17 cellular contexts compared by ENCODE assay signal in the genomic region with DNA sequence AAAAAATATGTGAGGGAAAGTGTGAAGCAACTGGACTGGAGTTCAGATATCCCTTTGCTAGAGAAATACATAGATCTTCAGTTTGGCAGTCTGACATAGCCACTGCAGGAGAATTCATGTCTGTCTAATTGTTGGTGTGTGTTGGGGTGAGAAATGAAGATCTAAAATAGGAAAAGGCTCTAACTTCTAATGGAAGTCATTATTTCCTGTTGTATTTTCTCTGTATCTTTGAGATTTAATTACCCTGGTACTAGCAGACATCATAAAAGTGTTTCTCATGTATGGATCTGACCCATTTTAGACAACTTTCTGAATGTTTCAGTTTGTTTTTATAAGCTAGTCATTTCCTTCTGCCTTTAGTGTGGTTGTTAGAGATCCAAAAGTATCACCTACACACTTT.
DNase-seq lines count a peak whose midpoint lies in the region; ATAC-seq and TF ChIP-seq lines count a peak whose summit lies in the region.
"Had no signal": no experiment of that assay in that cellular context is flagged by ENCODE, and none has a peak within 500 bp of the region (broad histone marks: within the 10 kb centered on the region; RNA-seq: fewer than 3 reads in every experiment).

No MANE protein-coding gene starts in this region.

- DNase-seq in HFFc6 (no peak), adipocyte (ENCODE audit: low read depth) (peak; percentile 27), fibroblast of gingiva (ENCODE audit: low read depth) (peak; percentile 34), NCI-H187 treated with DMSO at 0.1 percent for 48 hours (lab: John Stamatoyannopoulos, UW) (no peak), nucleus accumbens (lab: John Stamatoyannopoulos, UW) (no peak)
- DNase-seq: HCEC 1CT, MM.1S, NCI-H1105, NCI-H1694 treated with DMSO at 0.1 percent for 48 hours, NCI-H446 treated with DMSO at 0.1 percent for 48 hours, NCI-H774, SHP77 had no signal

- H3K27me3 ChIP-seq in adipocyte (replicated peaks; ENCODE audit: control insufficient read depth, insufficient read depth, low read length) = no peaks in the 10 kb centered on the region
- H3K27me3 ChIP-seq: BLaER1 had no signal

- peaks cover 34% of the 10 kb centered on the region for H3K36me3 ChIP-seq in adipocyte (ENCODE audit: control insufficient read depth, insufficient read depth, low read length, severe bottlenecking)

- no peak for ATAC-seq in stimulated activated memory B cell treated with anti-CD40 and anti-IgM and Interleukin-4, amounts not matched to agents 10 μg/mL and 1 μg/mL and 100 μg/mL, for 72 hours
- ATAC-seq in HG03095 (IDR thresholded peaks at IDR 0.05; ENCODE audit: unreplicated experiment) = no peak
- ATAC-seq: HepG2, Panc1 had no signal

- no peak overlapping the region for H3K4me3 ChIP-seq in adipocyte (ENCODE audit: low read length)
- H3K4me3 ChIP-seq: BLaER1 had no signal

- 0 out of 2 replicates have a peak overlapping the region, but pooled peaks have one; percentile 3 for H3K4me3 Mint-ChIP-seq in HFFc6
- H3K4me3 Mint-ChIP-seq in stimulated activated memory B cell treated with anti-CD40 and anti-IgM and Interleukin-4, amounts not matched to agents 10 μg/mL and 1 μg/mL and 100 μg/mL, for 72 hours = no peak overlapping the region

- peaks cover 74% of the 10 kb centered on the region for H3K4me1 Mint-ChIP-seq in HFFc6 (ENCODE audit: low read depth)
- H3K4me1 Mint-ChIP-seq in stimulated activated memory B cell treated with anti-CD40 and anti-IgM and Interleukin-4, amounts not matched to agents 10 μg/mL and 1 μg/mL and 100 μg/mL, for 72 hours = no peaks in the 10 kb centered on the region

- no peaks in the 10 kb centered on the region for H3K9me3 Mint-ChIP-seq in HFFc6
- H3K9me3 Mint-ChIP-seq in stimulated activated memory B cell treated with anti-CD40 and anti-IgM and Interleukin-4, amounts not matched to agents 10 μg/mL and 1 μg/mL and 100 μg/mL, for 72 hours = no peaks in the 10 kb centered on the region

- peaks cover 56% of the 10 kb centered on the region for H3K36me3 Mint-ChIP-seq in HFFc6 (ENCODE audit: low read depth)
- H3K36me3 Mint-ChIP-seq in stimulated activated memory B cell treated with anti-CD40 and anti-IgM and Interleukin-4, amounts not matched to agents 10 μg/mL and 1 μg/mL and 100 μg/mL, for 72 hours = peaks cover 43% of the 10 kb centered on the region

- H3K9me3 ChIP-seq in adipocyte (ENCODE audit: control insufficient read depth, low read length) = no peaks in the 10 kb centered on the region
- H3K9me3 ChIP-seq: BLaER1 had no signal

- no peak for TF ChIP-seq CTCF in HFFc6 (IDR thresholded peaks at IDR 0.05)

- H3K27me3 Mint-ChIP-seq in HFFc6 (ENCODE audit: insufficient read depth) = no peaks in the 10 kb centered on the region
- H3K27me3 Mint-ChIP-seq in stimulated activated memory B cell treated with anti-CD40 and anti-IgM and Interleukin-4, amounts not matched to agents 10 μg/mL and 1 μg/mL and 100 μg/mL, for 72 hours = no peaks in the 10 kb centered on the region

- peak overlapping the region; percentile 57 for H3K27ac Mint-ChIP-seq in HFFc6
- H3K27ac Mint-ChIP-seq in stimulated activated memory B cell treated with anti-CD40 and anti-IgM and Interleukin-4, amounts not matched to agents 10 μg/mL and 1 μg/mL and 100 μg/mL, for 72 hours = no peak overlapping the region

- H3K4me1 ChIP-seq in adipocyte (ENCODE audit: control insufficient read depth, insufficient read depth, low read length) = peaks cover 14% of the 10 kb centered on the region

- H3K9ac ChIP-seq in adipocyte (ENCODE audit: low read length) = no peak overlapping the region
- H3K9ac ChIP-seq: BLaER1 had no signal

Comparison
In these comparisons a context has a peak if more than half of its experiments do, and no peak if none do; other contexts are left out.
1. DNase-seq: peak in adipocyte (single experiment) and fibroblast of gingiva (single experiment); none in HFFc6 (single experiment), NCI-H187 treated with DMSO at 0.1 percent for 48 hours (single experiment) and nucleus accumbens (0 of 56).